ENCODE assay signal across 2 cellular contexts in the genomic region with DNA sequence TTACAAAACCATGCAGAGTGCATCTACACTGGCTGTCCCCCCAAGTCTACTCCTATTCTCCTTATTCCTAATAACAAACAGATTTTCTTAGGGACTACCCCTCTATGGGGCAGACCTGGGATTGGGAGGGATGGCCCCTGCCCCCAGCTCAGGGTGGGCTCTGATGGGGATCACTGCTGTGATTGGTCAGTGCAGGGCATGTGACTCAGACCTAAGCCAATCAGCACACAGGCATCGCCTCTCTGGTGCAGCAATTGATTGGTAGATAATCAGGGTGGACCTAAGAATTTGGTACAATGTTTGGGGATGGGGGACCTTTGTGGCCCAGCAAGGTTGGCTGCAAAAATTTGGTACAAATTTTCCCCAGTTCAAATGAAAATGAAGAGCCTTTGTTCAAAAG.
TF ChIP-seq lines count a peak whose summit lies in the region.

No MANE protein-coding gene starts in this region.

TF ChIP-seq in GM12878, 131 proteins besides CTCF, POLR2A, EP300 and RAD21:
- TF ChIP-seq TAF1 (IDR thresholded peaks at IDR 0.05; ENCODE audit: borderline replicate concordance, low read depth, low read length) (no peak), USF1 (IDR thresholded peaks at IDR 0.05; ENCODE audit: borderline replicate concordance, extremely low read length, insufficient read depth, low read depth, low read length) (peak; percentile 55), STAT1 (conservative IDR thresholded peaks at IDR 0.05) (no peak), SUPT20H (IDR thresholded peaks at IDR 0.05; ENCODE audit: borderline replicate concordance, control insufficient read depth, low read depth, low read length) (no peak), GATAD2B (conservative IDR thresholded peaks at IDR 0.05; ENCODE audit: low read depth) (no peak), IRF4 (IDR thresholded peaks at IDR 0.05; ENCODE audit: low read depth, low read length) (no peak)

TF ChIP-seq in HepG2, 621 proteins besides CTCF, POLR2A, EP300 and RAD21:
- TF ChIP-seq, protein P1, sequence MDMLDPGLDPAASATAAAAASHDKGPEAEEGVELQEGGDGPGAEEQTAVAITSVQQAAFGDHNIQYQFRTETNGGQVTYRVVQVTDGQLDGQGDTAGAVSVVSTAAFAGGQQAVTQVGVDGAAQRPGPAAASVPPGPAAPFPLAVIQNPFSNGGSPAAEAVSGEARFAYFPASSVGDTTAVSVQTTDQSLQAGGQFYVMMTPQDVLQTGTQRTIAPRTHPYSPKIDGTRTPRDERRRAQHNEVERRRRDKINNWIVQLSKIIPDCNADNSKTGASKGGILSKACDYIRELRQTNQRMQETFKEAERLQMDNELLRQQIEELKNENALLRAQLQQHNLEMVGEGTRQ (IDR thresholded peaks at IDR 0.05; ENCODE audit: low read depth, low read length), result no peak
- TF ChIP-seq, protein P1 (CRISPR knock-in tag; IDR thresholded peaks at IDR 0.05; ENCODE audit: borderline replicate concordance), result peak; percentile 51; the same call in 1 of the 2 replicates
- TF ChIP-seq, protein P2, sequence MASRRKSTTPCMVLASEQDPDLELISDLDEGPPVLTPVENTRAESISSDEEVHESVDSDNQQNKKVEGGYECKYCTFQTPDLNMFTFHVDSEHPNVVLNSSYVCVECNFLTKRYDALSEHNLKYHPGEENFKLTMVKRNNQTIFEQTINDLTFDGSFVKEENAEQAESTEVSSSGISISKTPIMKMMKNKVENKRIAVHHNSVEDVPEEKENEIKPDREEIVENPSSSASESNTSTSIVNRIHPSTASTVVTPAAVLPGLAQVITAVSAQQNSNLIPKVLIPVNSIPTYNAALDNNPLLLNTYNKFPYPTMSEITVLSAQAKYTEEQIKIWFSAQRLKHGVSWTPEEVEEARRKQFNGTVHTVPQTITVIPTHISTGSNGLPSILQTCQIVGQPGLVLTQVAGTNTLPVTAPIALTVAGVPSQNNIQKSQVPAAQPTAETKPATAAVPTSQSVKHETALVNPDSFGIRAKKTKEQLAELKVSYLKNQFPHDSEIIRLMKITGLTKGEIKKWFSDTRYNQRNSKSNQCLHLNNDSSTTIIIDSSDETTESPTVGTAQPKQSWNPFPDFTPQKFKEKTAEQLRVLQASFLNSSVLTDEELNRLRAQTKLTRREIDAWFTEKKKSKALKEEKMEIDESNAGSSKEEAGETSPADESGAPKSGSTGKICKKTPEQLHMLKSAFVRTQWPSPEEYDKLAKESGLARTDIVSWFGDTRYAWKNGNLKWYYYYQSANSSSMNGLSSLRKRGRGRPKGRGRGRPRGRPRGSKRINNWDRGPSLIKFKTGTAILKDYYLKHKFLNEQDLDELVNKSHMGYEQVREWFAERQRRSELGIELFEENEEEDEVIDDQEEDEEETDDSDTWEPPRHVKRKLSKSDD (CRISPR knock-in tag; IDR thresholded peaks at IDR 0.05; ENCODE audit: low read depth), result no peak
- no peak for TF ChIP-seq PLSCR1 (CRISPR knock-in tag; IDR thresholded peaks at IDR 0.05; ENCODE audit: borderline replicate concordance)
- peak; percentile 62 for TF ChIP-seq NFYB (CRISPR knock-in tag; IDR thresholded peaks at IDR 0.05)
- peak; percentile 72 for TF ChIP-seq NFYC (CRISPR knock-in tag; IDR thresholded peaks at IDR 0.05)
TF ChIP-seq in HepG2: peak in this region for 3.
